In the genomic region with DNA sequence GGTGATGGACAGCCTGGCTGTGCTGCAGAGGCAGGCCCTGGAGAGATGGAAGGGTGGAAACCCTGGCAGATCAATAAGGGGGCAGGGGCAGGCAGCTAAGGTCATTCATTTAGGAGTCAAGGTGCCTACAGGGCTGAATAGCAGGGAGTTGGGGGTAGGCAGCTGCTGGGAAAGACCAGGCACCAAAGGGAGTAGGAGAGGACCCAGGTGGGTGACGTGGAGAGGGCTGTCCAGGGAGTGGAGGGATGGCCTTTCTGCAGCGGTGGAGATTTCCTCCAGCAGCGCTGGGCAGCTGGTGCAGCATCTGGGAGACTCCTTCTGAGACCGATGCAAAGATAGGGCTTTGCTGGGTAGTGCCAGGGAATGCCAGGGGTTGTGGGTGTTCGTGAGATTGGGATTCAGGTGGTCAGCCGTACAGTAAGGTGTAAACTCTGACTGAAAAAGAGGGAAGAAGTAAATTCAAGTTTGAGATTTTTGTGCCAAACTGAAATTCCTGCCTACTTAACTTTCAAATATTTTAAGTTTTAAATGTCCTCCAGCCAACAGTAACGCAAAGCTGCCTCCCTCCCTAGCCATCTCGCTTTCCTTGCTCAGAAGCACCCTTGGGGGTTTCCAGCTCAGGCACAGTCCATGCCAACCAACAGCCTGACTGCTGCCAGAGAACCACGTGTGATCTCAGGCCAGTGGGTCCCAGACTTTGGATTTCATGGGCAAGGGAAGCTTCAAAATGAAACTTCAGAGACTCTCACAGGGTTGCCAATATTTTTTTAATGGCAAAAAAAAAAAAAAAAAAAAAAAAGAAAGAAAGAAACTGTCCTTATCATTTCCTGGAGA, we compare ENCODE assay signal across 33 cellular contexts. TPM values are rescaled to one million over a fixed set of nuclear protein-coding genes. Genes with fewer than 3 reads are reported as not detected.
DNase-seq lines count a peak whose midpoint lies in the region; ATAC-seq and TF ChIP-seq lines count a peak whose summit lies in the region.
"Had no signal": no experiment of that assay in that cellular context is flagged by ENCODE, and none has a peak within 500 bp of the region (broad histone marks: within the 10 kb centered on the region; RNA-seq: fewer than 3 reads in every experiment).

No MANE protein-coding gene starts in this region.

- peaks cover 10% of the 10 kb centered on the region for H3K27me3 Mint-ChIP-seq in activated CD8-positive, alpha-beta memory T cell treated with anti-CD3 and anti-CD28 coated beads, Interleukin-2, amount 10 ng/mL, durations not matched to agents 7 days and 5 days
- H3K27me3 Mint-ChIP-seq in chondrocyte (ENCODE audit: low read depth): no peaks in the 10 kb centered on the region
- no peaks in the 10 kb centered on the region for H3K27me3 Mint-ChIP-seq in osteocyte (ENCODE audit: unreplicated experiment)
- H3K27me3 Mint-ChIP-seq in type B pancreatic cell: no peaks in the 10 kb centered on the region
- H3K27me3 Mint-ChIP-seq in activated naive CD4-positive, alpha-beta T cell treated with anti-CD3 and anti-CD28 coated beads for 36 hours (ENCODE audit: low read depth): no peaks in the 10 kb centered on the region
- H3K27me3 Mint-ChIP-seq: activated CD4-positive, alpha-beta memory T cell treated with anti-CD3 and anti-CD28 coated beads for 36 hours; stimulated activated naive CD8-positive, alpha-beta T cell treated with anti-CD3 and anti-CD28 coated beads, Interleukin-15, Interleukin-2, amounts not matched to agents 100 ng/mL and 50 ng/mL, for 24 hours had no signal

- no peak overlapping the region for H3K4me3 Mint-ChIP-seq in activated CD8-positive, alpha-beta memory T cell treated with anti-CD3 and anti-CD28 coated beads, Interleukin-2, amount 10 ng/mL, durations not matched to agents 7 days and 5 days
- H3K4me3 Mint-ChIP-seq in chondrocyte (ENCODE audit: unreplicated experiment) (no peak overlapping the region), osteocyte (ENCODE audit: unreplicated experiment) (no peak overlapping the region), type B pancreatic cell (no peak overlapping the region)
- H3K4me3 Mint-ChIP-seq in activated naive CD4-positive, alpha-beta T cell treated with anti-CD3 and anti-CD28 coated beads for 36 hours: no peak overlapping the region
- H3K4me3 Mint-ChIP-seq: activated CD4-positive, alpha-beta memory T cell treated with anti-CD3 and anti-CD28 coated beads for 36 hours; activated naive CD8-positive, alpha-beta T cell treated with anti-CD3 and anti-CD28 coated beads, Interleukin-2, amount 10 ng/mL, durations not matched to agents 7 days and 5 days; endodermal cell; nephron; stimulated activated naive CD8-positive, alpha-beta T cell treated with anti-CD3 and anti-CD28 coated beads, Interleukin-15, Interleukin-2, amounts not matched to agents 100 ng/mL and 50 ng/mL, for 24 hours; T-helper 2 cell treated with Interferon-gamma antibody and Interleukin-4, amounts not matched to agents 5 μg/mL and 100 μg/mL, for 36 hours had no signal

- DNase-seq in activated CD8-positive, alpha-beta memory T cell treated with anti-CD3 and anti-CD28 coated beads, Interleukin-2, amount 10 ng/mL, durations not matched to agents 7 days and 5 days: peak; percentile 26
- no peak for DNase-seq in activated CD8-positive, alpha-beta memory T cell treated with anti-CD3 and anti-CD28 coated beads, Interleukin-2, amount 50 U/mL, for 4 hours
- DNase-seq in chondrocyte (ENCODE audit: low spot score): peak; percentile 38
- no peak for DNase-seq in osteocyte (ENCODE audit: extremely low spot score, unreplicated experiment)
- peak; percentile 53 for DNase-seq in type B pancreatic cell (ENCODE audit: extremely low spot score, unreplicated experiment)
- no peak for DNase-seq in activated naive CD4-positive, alpha-beta T cell treated with anti-CD3 and anti-CD28 coated beads for 36 hours
- DNase-seq in foreskin melanocyte: no peak
- no peak for DNase-seq in brain microvascular endothelial cell
- DNase-seq: activated CD4-positive, alpha-beta memory T cell treated with anti-CD3 and anti-CD28 coated beads for 36 hours; activated CD4-positive, alpha-beta T cell treated with anti-CD3 and anti-CD28 coated beads for 1 hour; activated naive CD8-positive, alpha-beta T cell treated with anti-CD3 and anti-CD28 coated beads, Interleukin-2, amount 10 ng/mL, durations not matched to agents 7 days and 5 days; activated T-cell treated with anti-CD3 and anti-CD28 coated beads for 4 hours; Caco-2; dermis blood vessel endothelial cell; DMS79; endodermal cell; HCEC 1CT; Karpas-422; NCI-H1417 treated with DMSO at 0.1 percent for 48 hours; NCI-H2081 treated with DMSO at 0.1 percent for 48 hours; NCI-H2227 treated with DMSO at 0.1 percent for 48 hours; NCI-H526; PC-9; stimulated activated CD4-positive, alpha-beta T cell treated with anti-CD3 and anti-CD28 coated beads, Interleukin-1b, Interleukin-23, amount 100 ng/mL, for 48 hours; transverse colon had no signal

- no peaks in the 10 kb centered on the region for H3K4me1 Mint-ChIP-seq in activated CD8-positive, alpha-beta memory T cell treated with anti-CD3 and anti-CD28 coated beads, Interleukin-2, amount 10 ng/mL, durations not matched to agents 7 days and 5 days
- H3K4me1 Mint-ChIP-seq in chondrocyte (ENCODE audit: low read depth): peaks cover 20% of the 10 kb centered on the region
- peaks cover 25% of the 10 kb centered on the region for H3K4me1 Mint-ChIP-seq in osteocyte (ENCODE audit: unreplicated experiment)
- peaks cover 6% of the 10 kb centered on the region for H3K4me1 Mint-ChIP-seq in type B pancreatic cell (ENCODE audit: unreplicated experiment)
- H3K4me1 Mint-ChIP-seq in activated naive CD4-positive, alpha-beta T cell treated with anti-CD3 and anti-CD28 coated beads for 36 hours (ENCODE audit: low read depth): no peaks in the 10 kb centered on the region
- H3K4me1 Mint-ChIP-seq: activated naive CD8-positive, alpha-beta T cell treated with anti-CD3 and anti-CD28 coated beads, Interleukin-2, amount 10 ng/mL, durations not matched to agents 7 days and 5 days; CD14-positive monocyte had no signal

- intact Hi-C loops in activated naive CD4-positive, alpha-beta T cell treated with anti-CD3 and anti-CD28 coated beads for 36 hours (cut with micrococcal nuclease): no loop called here

- no peaks in the 10 kb centered on the region for H3K9me3 Mint-ChIP-seq in activated CD8-positive, alpha-beta memory T cell treated with anti-CD3 and anti-CD28 coated beads, Interleukin-2, amount 10 ng/mL, durations not matched to agents 7 days and 5 days (ENCODE audit: low read depth)
- no peaks in the 10 kb centered on the region for H3K9me3 Mint-ChIP-seq in chondrocyte (ENCODE audit: low read depth)
- no peaks in the 10 kb centered on the region for H3K9me3 Mint-ChIP-seq in osteocyte (ENCODE audit: unreplicated experiment)
- no peaks in the 10 kb centered on the region for H3K9me3 Mint-ChIP-seq in type B pancreatic cell
- H3K9me3 Mint-ChIP-seq in activated naive CD4-positive, alpha-beta T cell treated with anti-CD3 and anti-CD28 coated beads for 36 hours: no peaks in the 10 kb centered on the region
- H3K9me3 Mint-ChIP-seq: activated naive CD8-positive, alpha-beta T cell treated with anti-CD3 and anti-CD28 coated beads, Interleukin-2, amount 10 ng/mL, durations not matched to agents 7 days and 5 days; endodermal cell; nephron; stimulated activated naive CD8-positive, alpha-beta T cell treated with anti-CD3 and anti-CD28 coated beads, Interleukin-15, Interleukin-2, amounts not matched to agents 100 ng/mL and 50 ng/mL, for 24 hours; T-helper 2 cell treated with Interferon-gamma antibody and Interleukin-4, amounts not matched to agents 5 μg/mL and 100 μg/mL, for 36 hours had no signal

- no peak overlapping the region for H3K4me3 ChIP-seq in brain microvascular endothelial cell (ENCODE audit: low read depth, low read length)
- H3K4me3 ChIP-seq: gastroesophageal sphincter, PC-9, smooth muscle cell, transverse colon had no signal

- no peaks in the 10 kb centered on the region for H3K27me3 ChIP-seq in brain microvascular endothelial cell (replicated peaks)
- H3K27me3 ChIP-seq: gastroesophageal sphincter, transverse colon had no signal

- CTCF ChIA-PET in activated CD8-positive, alpha-beta memory T cell treated with anti-CD3 and anti-CD28 coated beads, Interleukin-2, amount 10 ng/mL, durations not matched to agents 7 days and 5 days (lab: Charles Lee): no interaction called here
- CTCF ChIA-PET in activated naive CD4-positive, alpha-beta T cell treated with anti-CD3 and anti-CD28 coated beads for 36 hours (lab: Charles Lee): no interaction called here

- H3K27ac Mint-ChIP-seq in activated CD8-positive, alpha-beta memory T cell treated with anti-CD3 and anti-CD28 coated beads, Interleukin-2, amount 10 ng/mL, durations not matched to agents 7 days and 5 days: no peak overlapping the region
- H3K27ac Mint-ChIP-seq in chondrocyte (ENCODE audit: unreplicated experiment): peak overlapping the region; percentile 57
- H3K27ac Mint-ChIP-seq in osteocyte (ENCODE audit: unreplicated experiment): peak overlapping the region; percentile 47
- no peak overlapping the region for H3K27ac Mint-ChIP-seq in type B pancreatic cell
- H3K27ac Mint-ChIP-seq in activated naive CD4-positive, alpha-beta T cell treated with anti-CD3 and anti-CD28 coated beads for 36 hours: no peak overlapping the region
- H3K27ac Mint-ChIP-seq: activated CD4-positive, alpha-beta memory T cell treated with anti-CD3 and anti-CD28 coated beads for 36 hours; activated naive CD8-positive, alpha-beta T cell treated with anti-CD3 and anti-CD28 coated beads, Interleukin-2, amount 10 ng/mL, durations not matched to agents 7 days and 5 days; CD14-positive monocyte; endodermal cell; nephron; stimulated activated naive CD8-positive, alpha-beta T cell treated with anti-CD3 and anti-CD28 coated beads, Interleukin-15, Interleukin-2, amounts not matched to agents 100 ng/mL and 50 ng/mL, for 24 hours; T-helper 2 cell treated with Interferon-gamma antibody and Interleukin-4, amounts not matched to agents 5 μg/mL and 100 μg/mL, for 36 hours had no signal

- no peak for TF ChIP-seq CTCF in chondrocyte (IDR thresholded peaks at IDR 0.05)
- no peak for TF ChIP-seq CTCF in osteocyte (IDR thresholded peaks at IDR 0.05)
- no peak for TF ChIP-seq CTCF in type B pancreatic cell (conservative IDR thresholded peaks at IDR 0.05)
- no peak for TF ChIP-seq CTCF in brain microvascular endothelial cell (IDR thresholded peaks at IDR 0.05; ENCODE audit: low read depth, low read length, missing control alignments)

- ATAC-seq in activated CD8-positive, alpha-beta memory T cell treated with anti-CD3 and anti-CD28 coated beads, Interleukin-2, amount 10 ng/mL, durations not matched to agents 7 days and 5 days: no peak
- ATAC-seq: esophagus mucosa, gastroesophageal sphincter, Right ventricle myocardium inferior had no signal

- H3K36me3 Mint-ChIP-seq in activated CD8-positive, alpha-beta memory T cell treated with anti-CD3 and anti-CD28 coated beads, Interleukin-2, amount 10 ng/mL, durations not matched to agents 7 days and 5 days: no peaks in the 10 kb centered on the region
- H3K36me3 Mint-ChIP-seq in chondrocyte (ENCODE audit: low read depth): no peaks in the 10 kb centered on the region
- H3K36me3 Mint-ChIP-seq in osteocyte (ENCODE audit: unreplicated experiment): no peaks in the 10 kb centered on the region
- no peaks in the 10 kb centered on the region for H3K36me3 Mint-ChIP-seq in type B pancreatic cell
- H3K36me3 Mint-ChIP-seq in activated naive CD4-positive, alpha-beta T cell treated with anti-CD3 and anti-CD28 coated beads for 36 hours (ENCODE audit: low read depth): no peaks in the 10 kb centered on the region
- H3K36me3 Mint-ChIP-seq: activated CD4-positive, alpha-beta memory T cell treated with anti-CD3 and anti-CD28 coated beads for 36 hours; activated naive CD8-positive, alpha-beta T cell treated with anti-CD3 and anti-CD28 coated beads, Interleukin-2, amount 10 ng/mL, durations not matched to agents 7 days and 5 days; CD14-positive monocyte had no signal

- H3K27ac ChIP-seq in brain microvascular endothelial cell: no peak overlapping the region
- H3K27ac ChIP-seq: gastroesophageal sphincter, PC-9, transverse colon had no signal

- H3K36me3 ChIP-seq in brain microvascular endothelial cell (replicated peaks): no peaks in the 10 kb centered on the region
- H3K36me3 ChIP-seq: gastroesophageal sphincter, transverse colon had no signal

- in situ Hi-C loops in brain microvascular endothelial cell (cut with HindIII; ENCODE audit: low pct_ligation_motif_present, low sequenced_read_pairs): no loop called here

RNA-seq across cellular contexts. Expression of gene ANGPTL2, which starts 18.6 kb away (rescaled TPM):
- not detected for total RNA-seq in activated CD8-positive, alpha-beta memory T cell treated with anti-CD3 and anti-CD28 coated beads, Interleukin-2, amount 10 ng/mL, durations not matched to agents 7 days and 5 days
- total RNA-seq in chondrocyte: 26.7 to 39.7 TPM (median 39.0 TPM) in 3 replicates
- total RNA-seq in osteocyte: 34.8 and 40.0 TPM in 2 replicates
- total RNA-seq in type B pancreatic cell (ENCODE audit: low replicate concordance): 5.4 and 20.6 TPM in 2 replicates
- total RNA-seq in activated naive CD4-positive, alpha-beta T cell treated with anti-CD3 and anti-CD28 coated beads for 36 hours: not detected
- total RNA-seq: activated CD4-positive, alpha-beta memory T cell treated with anti-CD3 and anti-CD28 coated beads for 36 hours; activated naive CD8-positive, alpha-beta T cell treated with anti-CD3 and anti-CD28 coated beads, Interleukin-2, amount 10 ng/mL, durations not matched to agents 7 days and 5 days; Caco-2 had no signal

Comparison
In these comparisons a context has a peak if more than half of its experiments do, and no peak if none do; other contexts are left out.
1. DNase-seq: peak in activated CD8-positive, alpha-beta memory T cell treated with anti-CD3 and anti-CD28 coated beads, Interleukin-2, amount 10 ng/mL, durations not matched to agents 7 days and 5 days (single experiment), chondrocyte (single experiment) and type B pancreatic cell (single experiment); none in activated CD8-positive, alpha-beta memory T cell treated with anti-CD3 and anti-CD28 coated beads, Interleukin-2, amount 50 U/mL, for 4 hours (single experiment), osteocyte (single experiment), activated naive CD4-positive, alpha-beta T cell treated with anti-CD3 and anti-CD28 coated beads for 36 hours (single experiment), foreskin melanocyte (single experiment) and brain microvascular endothelial cell (single experiment).
2. H3K27ac Mint-ChIP-seq: peak in chondrocyte (single experiment) and osteocyte (single experiment); none in activated CD8-positive, alpha-beta memory T cell treated with anti-CD3 and anti-CD28 coated beads, Interleukin-2, amount 10 ng/mL, durations not matched to agents 7 days and 5 days (single experiment), type B pancreatic cell (single experiment) and activated naive CD4-positive, alpha-beta T cell treated with anti-CD3 and anti-CD28 coated beads for 36 hours (single experiment).